Comparison of ENCODE assay signal across 10 cellular contexts in genomic region chrX:19137064-19137463, GRCh38. TPM values are rescaled to one million over a fixed set of nuclear protein-coding genes. Genes with fewer than 3 reads are reported as not detected.
"Had no signal": no experiment of that assay in that cellular context is flagged by ENCODE, and none has a peak within 500 bp of the region (broad histone marks: within the 10 kb centered on the region; RNA-seq: fewer than 3 reads in every experiment).

No MANE protein-coding gene starts in this region.

- FAIRE-seq: H1, H54, HTR-8/SVneo, K562 had no signal

- DNase-seq: H9, HCEC 1CT, IMR-90, KG1 had no signal

- H3K4me2 ChIP-seq: GM23338 had no signal

- ATAC-seq: GM23338, K562 had no signal

- H2AFZ ChIP-seq: GM23338 had no signal

- H3K4me3 ChIP-seq: GM23338, K562 had no signal

RNA-seq across cellular contexts. Expression of gene ADGRG2, which starts 14.8 kb away (rescaled TPM):
- total RNA-seq: HT-29, K562 had no signal
